In the genomic region with DNA sequence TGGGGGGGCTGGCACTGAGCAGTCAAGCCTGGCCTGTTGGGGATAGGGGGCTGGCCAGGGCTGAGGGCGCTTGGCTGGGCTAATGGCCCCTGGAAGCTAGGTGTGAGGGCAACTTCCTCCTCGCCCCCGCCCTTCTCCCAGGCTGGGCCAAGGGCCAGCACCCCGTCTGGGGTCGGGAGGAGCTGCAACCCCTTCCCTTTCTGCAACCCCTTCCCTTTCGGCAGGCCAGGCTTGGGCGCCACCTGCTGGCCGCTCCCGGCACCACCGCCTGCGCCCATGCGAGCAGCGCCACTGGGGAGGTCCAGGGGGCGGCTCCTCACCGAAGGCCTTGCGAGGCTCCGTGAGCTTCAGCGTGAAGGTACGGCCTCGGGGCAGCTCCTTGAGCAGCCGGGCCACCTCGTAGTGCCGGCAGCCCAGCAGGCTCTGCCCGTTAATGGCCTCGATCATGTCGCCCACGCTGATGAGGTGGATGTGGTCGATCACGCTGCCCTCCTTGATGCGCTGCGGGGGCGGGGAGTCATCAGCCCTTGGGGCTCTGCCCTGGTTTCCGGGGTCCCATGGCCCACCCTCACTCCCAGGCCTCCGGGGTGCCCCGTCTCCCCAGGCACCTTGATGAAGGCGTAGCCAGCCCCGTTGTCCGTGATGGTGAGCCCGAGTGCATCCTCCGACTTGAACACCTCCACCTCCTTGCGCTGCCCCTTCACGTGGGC, we compare ENCODE assay signal across 1 cellular context.
TF ChIP-seq lines count a peak whose summit lies in the region.

No MANE protein-coding gene starts in this region.

TF ChIP-seq in K562, 482 proteins besides CTCF, POLR2A, EP300 and RAD21 (continued from another document and continues in another):
- no peak for TF ChIP-seq CHAMP1 (IDR thresholded peaks at IDR 0.05)
- TF ChIP-seq MED1 (CRISPR knock-in tag; IDR thresholded peaks at IDR 0.05; ENCODE audit: borderline replicate concordance): no peak
- 0 out of 2 replicates have a peak, but pooled peaks have one; percentile 43 for TF ChIP-seq CREM (IDR thresholded peaks at IDR 0.05; ENCODE audit: low read depth)
- TF ChIP-seq, protein P1, sequence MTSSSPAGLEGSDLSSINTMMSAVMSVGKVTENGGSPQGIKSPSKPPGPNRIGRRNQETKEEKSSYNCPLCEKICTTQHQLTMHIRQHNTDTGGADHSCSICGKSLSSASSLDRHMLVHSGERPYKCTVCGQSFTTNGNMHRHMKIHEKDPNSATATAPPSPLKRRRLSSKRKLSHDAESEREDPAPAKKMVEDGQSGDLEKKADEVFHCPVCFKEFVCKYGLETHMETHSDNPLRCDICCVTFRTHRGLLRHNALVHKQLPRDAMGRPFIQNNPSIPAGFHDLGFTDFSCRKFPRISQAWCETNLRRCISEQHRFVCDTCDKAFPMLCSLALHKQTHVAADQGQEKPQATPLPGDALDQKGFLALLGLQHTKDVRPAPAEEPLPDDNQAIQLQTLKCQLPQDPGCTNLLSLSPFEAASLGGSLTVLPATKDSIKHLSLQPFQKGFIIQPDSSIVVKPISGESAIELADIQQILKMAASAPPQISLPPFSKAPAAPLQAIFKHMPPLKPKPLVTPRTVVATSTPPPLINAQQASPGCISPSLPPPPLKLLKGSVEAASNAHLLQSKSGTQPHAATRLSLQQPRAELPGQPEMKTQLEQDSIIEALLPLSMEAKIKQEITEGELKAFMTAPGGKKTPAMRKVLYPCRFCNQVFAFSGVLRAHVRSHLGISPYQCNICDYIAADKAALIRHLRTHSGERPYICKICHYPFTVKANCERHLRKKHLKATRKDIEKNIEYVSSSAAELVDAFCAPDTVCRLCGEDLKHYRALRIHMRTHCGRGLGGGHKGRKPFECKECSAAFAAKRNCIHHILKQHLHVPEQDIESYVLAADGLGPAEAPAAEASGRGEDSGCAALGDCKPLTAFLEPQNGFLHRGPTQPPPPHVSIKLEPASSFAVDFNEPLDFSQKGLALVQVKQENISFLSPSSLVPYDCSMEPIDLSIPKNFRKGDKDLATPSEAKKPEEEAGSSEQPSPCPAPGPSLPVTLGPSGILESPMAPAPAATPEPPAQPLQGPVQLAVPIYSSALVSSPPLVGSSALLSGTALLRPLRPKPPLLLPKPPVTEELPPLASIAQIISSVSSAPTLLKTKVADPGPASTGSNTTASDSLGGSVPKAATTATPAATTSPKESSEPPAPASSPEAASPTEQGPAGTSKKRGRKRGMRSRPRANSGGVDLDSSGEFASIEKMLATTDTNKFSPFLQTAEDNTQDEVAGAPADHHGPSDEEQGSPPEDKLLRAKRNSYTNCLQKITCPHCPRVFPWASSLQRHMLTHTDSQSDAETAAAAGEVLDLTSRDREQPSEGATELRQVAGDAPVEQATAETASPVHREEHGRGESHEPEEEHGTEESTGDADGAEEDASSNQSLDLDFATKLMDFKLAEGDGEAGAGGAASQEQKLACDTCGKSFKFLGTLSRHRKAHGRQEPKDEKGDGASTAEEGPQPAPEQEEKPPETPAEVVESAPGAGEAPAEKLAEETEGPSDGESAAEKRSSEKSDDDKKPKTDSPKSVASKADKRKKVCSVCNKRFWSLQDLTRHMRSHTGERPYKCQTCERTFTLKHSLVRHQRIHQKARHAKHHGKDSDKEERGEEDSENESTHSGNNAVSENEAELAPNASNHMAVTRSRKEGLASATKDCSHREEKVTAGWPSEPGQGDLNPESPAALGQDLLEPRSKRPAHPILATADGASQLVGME (CRISPR knock-in tag; IDR thresholded peaks at IDR 0.05): no peak
- no peak for TF ChIP-seq SMARCA4 (IDR thresholded peaks at IDR 0.05)
- TF ChIP-seq ILK (tag; IDR thresholded peaks at IDR 0.05; ENCODE audit: borderline replicate concordance, low read depth): no peak
- no peak for TF ChIP-seq ZFP36 (IDR thresholded peaks at IDR 0.05; ENCODE audit: low read depth, low read length, partially characterized antibody)
- TF ChIP-seq, protein P2, sequence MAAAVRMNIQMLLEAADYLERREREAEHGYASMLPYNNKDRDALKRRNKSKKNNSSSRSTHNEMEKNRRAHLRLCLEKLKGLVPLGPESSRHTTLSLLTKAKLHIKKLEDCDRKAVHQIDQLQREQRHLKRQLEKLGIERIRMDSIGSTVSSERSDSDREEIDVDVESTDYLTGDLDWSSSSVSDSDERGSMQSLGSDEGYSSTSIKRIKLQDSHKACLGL (CRISPR knock-in tag; IDR thresholded peaks at IDR 0.05; ENCODE audit: borderline replicate concordance, poor library complexity, severe bottlenecking): no peak
- TF ChIP-seq MCM3 (IDR thresholded peaks at IDR 0.05): no peak
- TF ChIP-seq ARID1B (IDR thresholded peaks at IDR 0.05): no peak
- TF ChIP-seq, protein P3, sequence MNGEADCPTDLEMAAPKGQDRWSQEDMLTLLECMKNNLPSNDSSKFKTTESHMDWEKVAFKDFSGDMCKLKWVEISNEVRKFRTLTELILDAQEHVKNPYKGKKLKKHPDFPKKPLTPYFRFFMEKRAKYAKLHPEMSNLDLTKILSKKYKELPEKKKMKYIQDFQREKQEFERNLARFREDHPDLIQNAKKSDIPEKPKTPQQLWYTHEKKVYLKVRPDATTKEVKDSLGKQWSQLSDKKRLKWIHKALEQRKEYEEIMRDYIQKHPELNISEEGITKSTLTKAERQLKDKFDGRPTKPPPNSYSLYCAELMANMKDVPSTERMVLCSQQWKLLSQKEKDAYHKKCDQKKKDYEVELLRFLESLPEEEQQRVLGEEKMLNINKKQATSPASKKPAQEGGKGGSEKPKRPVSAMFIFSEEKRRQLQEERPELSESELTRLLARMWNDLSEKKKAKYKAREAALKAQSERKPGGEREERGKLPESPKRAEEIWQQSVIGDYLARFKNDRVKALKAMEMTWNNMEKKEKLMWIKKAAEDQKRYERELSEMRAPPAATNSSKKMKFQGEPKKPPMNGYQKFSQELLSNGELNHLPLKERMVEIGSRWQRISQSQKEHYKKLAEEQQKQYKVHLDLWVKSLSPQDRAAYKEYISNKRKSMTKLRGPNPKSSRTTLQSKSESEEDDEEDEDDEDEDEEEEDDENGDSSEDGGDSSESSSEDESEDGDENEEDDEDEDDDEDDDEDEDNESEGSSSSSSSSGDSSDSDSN (IDR thresholded peaks at IDR 0.05; ENCODE audit: borderline replicate concordance in 1 of 2, low read depth in 2 of 2, low read length in 2 of 2): 0 out of 4 replicates have a peak, but pooled peaks of 1 of the 2 experiments have one; percentile 46
- TF ChIP-seq MTA2 (IDR thresholded peaks at IDR 0.05; ENCODE audit: low read depth): no peak
- TF ChIP-seq TFAP4 (CRISPR knock-in tag; IDR thresholded peaks at IDR 0.05; ENCODE audit: borderline replicate concordance): peak; percentile 56; the same call in 1 of the 2 replicates
- no peak for TF ChIP-seq ZNF764 (CRISPR knock-in tag; IDR thresholded peaks at IDR 0.05; ENCODE audit: low read depth)
- TF ChIP-seq KDM4B (IDR thresholded peaks at IDR 0.05; ENCODE audit: borderline replicate concordance in 2 of 2, low read depth in 1 of 2): no peak; a peak in 1 of 4 replicates
- TF ChIP-seq, protein P4, sequence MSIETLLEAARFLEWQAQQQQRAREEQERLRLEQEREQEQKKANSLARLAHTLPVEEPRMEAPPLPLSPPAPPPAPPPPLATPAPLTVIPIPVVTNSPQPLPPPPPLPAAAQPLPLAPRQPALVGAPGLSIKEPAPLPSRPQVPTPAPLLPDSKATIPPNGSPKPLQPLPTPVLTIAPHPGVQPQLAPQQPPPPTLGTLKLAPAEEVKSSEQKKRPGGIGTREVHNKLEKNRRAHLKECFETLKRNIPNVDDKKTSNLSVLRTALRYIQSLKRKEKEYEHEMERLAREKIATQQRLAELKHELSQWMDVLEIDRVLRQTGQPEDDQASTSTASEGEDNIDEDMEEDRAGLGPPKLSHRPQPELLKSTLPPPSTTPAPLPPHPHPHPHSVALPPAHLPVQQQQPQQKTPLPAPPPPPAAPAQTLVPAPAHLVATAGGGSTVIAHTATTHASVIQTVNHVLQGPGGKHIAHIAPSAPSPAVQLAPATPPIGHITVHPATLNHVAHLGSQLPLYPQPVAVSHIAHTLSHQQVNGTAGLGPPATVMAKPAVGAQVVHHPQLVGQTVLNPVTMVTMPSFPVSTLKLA (conservative IDR thresholded peaks at IDR 0.05): 0 out of 4 replicates have a peak, but pooled peaks of 1 of the 2 experiments have one; percentile 27
- TF ChIP-seq ZNF23 (CRISPR knock-in tag; IDR thresholded peaks at IDR 0.05): no peak
- no peak for TF ChIP-seq HDAC2 (IDR thresholded peaks at IDR 0.05)
- no peak for TF ChIP-seq ZNF354B (CRISPR knock-in tag; IDR thresholded peaks at IDR 0.05)
- no peak for TF ChIP-seq CUX1 (CRISPR knock-in tag; IDR thresholded peaks at IDR 0.05)
- TF ChIP-seq CCAR2 (IDR thresholded peaks at IDR 0.05; ENCODE audit: low read depth, low read length): no peak
- TF ChIP-seq, protein P5, sequence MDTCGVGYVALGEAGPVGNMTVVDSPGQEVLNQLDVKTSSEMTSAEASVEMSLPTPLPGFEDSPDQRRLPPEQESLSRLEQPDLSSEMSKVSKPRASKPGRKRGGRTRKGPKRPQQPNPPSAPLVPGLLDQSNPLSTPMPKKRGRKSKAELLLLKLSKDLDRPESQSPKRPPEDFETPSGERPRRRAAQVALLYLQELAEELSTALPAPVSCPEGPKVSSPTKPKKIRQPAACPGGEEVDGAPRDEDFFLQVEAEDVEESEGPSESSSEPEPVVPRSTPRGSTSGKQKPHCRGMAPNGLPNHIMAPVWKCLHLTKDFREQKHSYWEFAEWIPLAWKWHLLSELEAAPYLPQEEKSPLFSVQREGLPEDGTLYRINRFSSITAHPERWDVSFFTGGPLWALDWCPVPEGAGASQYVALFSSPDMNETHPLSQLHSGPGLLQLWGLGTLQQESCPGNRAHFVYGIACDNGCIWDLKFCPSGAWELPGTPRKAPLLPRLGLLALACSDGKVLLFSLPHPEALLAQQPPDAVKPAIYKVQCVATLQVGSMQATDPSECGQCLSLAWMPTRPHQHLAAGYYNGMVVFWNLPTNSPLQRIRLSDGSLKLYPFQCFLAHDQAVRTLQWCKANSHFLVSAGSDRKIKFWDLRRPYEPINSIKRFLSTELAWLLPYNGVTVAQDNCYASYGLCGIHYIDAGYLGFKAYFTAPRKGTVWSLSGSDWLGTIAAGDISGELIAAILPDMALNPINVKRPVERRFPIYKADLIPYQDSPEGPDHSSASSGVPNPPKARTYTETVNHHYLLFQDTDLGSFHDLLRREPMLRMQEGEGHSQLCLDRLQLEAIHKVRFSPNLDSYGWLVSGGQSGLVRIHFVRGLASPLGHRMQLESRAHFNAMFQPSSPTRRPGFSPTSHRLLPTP (IDR thresholded peaks at IDR 0.05; ENCODE audit: borderline replicate concordance, extremely low read depth, insufficient read length): no peak
- TF ChIP-seq ZKSCAN3 (CRISPR knock-in tag; IDR thresholded peaks at IDR 0.05): no peak
- no peak for TF ChIP-seq TCFL5 (CRISPR knock-in tag; conservative IDR thresholded peaks at IDR 0.05)
- no peak for TF ChIP-seq FIP1L1 (IDR thresholded peaks at IDR 0.05; ENCODE audit: low read depth, low read length, poor library complexity, severe bottlenecking)
- TF ChIP-seq PPARD (CRISPR knock-in tag; IDR thresholded peaks at IDR 0.05): no peak
- no peak for TF ChIP-seq TARDBP (IDR thresholded peaks at IDR 0.05)
- no peak for TF ChIP-seq ZNF436 (CRISPR knock-in tag; IDR thresholded peaks at IDR 0.05)
- TF ChIP-seq HMGN3 (IDR thresholded peaks at IDR 0.05; ENCODE audit: borderline replicate concordance, extremely low read depth, insufficient read length, low read depth, low read length): no peak
- TF ChIP-seq SMARCA5 (IDR thresholded peaks at IDR 0.05): no peak
- no peak for TF ChIP-seq HDGF (IDR thresholded peaks at IDR 0.05)
